Comparison of ENCODE assay signal across 2 cellular contexts in genomic region chr6:168536196-168536595, GRCh38.
TF ChIP-seq lines count a peak whose summit lies in the region.

No MANE protein-coding gene starts in this region.

TF ChIP-seq in H1, 55 proteins besides CTCF, POLR2A, EP300 and RAD21 (continued from another document):
- TF ChIP-seq ATF2 (IDR thresholded peaks at IDR 0.05; ENCODE audit: low read length) (no peak), BACH1 (IDR thresholded peaks at IDR 0.05; ENCODE audit: low read length) (no peak), EZH2 (IDR thresholded peaks at IDR 0.05; ENCODE audit: low read depth, low read length, severe bottlenecking) (no peak), JUND (IDR thresholded peaks at IDR 0.05; ENCODE audit: low read length) (no peak), NRF1 (IDR thresholded peaks at IDR 0.05; ENCODE audit: low read depth, low read length) (no peak), JUN (IDR thresholded peaks at IDR 0.05; ENCODE audit: low read depth, low read length) (no peak), USF2 (IDR thresholded peaks at IDR 0.05; ENCODE audit: low read length) (no peak), TCF12 (IDR thresholded peaks at IDR 0.05; ENCODE audit: low read depth, low read length) (no peak), KDM1A (IDR thresholded peaks at IDR 0.05; ENCODE audit: borderline replicate concordance, low read length) (no peak), PHF8 (conservative IDR thresholded peaks at IDR 0.05; ENCODE audit: low read depth, low read length) (no peak)

TF ChIP-seq in SK-N-SH, 30 proteins besides CTCF, POLR2A, EP300 and RAD21 (continued from another document):
- no peak for TF ChIP-seq FOSL2 (IDR thresholded peaks at IDR 0.05; ENCODE audit: borderline replicate concordance, low read depth)
- TF ChIP-seq MAX (IDR thresholded peaks at IDR 0.05; ENCODE audit: low read depth), result no peak
- no peak for TF ChIP-seq CHD2 (IDR thresholded peaks at IDR 0.05; ENCODE audit: low read length, partially characterized antibody)
- no peak for TF ChIP-seq NRF1 (IDR thresholded peaks at IDR 0.05; ENCODE audit: low read depth, low read length)
- TF ChIP-seq YY1 (IDR thresholded peaks at IDR 0.05; ENCODE audit: low read depth), result no peak
- TF ChIP-seq JUND (IDR thresholded peaks at IDR 0.05), result no peak
- TF ChIP-seq GABPA (IDR thresholded peaks at IDR 0.05; ENCODE audit: low read depth), result no peak
- TF ChIP-seq RFX5 (IDR thresholded peaks at IDR 0.05; ENCODE audit: low read length), result no peak
- no peak for TF ChIP-seq TCF12 (IDR thresholded peaks at IDR 0.05)
- no peak for TF ChIP-seq EZH2phosphoT487 (IDR thresholded peaks at IDR 0.05; ENCODE audit: borderline replicate concordance, low read depth)
- no peak for TF ChIP-seq PBX3 (IDR thresholded peaks at IDR 0.05)
- no peak for TF ChIP-seq IRF3 (IDR thresholded peaks at IDR 0.05; ENCODE audit: low read depth, low read length)
- no peak for TF ChIP-seq SIN3A (IDR thresholded peaks at IDR 0.05; ENCODE audit: borderline replicate concordance, low read depth, low read length)
- TF ChIP-seq SMC3 (IDR thresholded peaks at IDR 0.05; ENCODE audit: low read depth, low read length), result no peak
- TF ChIP-seq RCOR1 (IDR thresholded peaks at IDR 0.05; ENCODE audit: low read length), result no peak
- no peak for TF ChIP-seq ELF1 (IDR thresholded peaks at IDR 0.05)
